In genomic region chr2:20423847-20424246, GRCh38 we compare ENCODE assay signal across 11 cellular contexts. TPM values are rescaled to one million over a fixed set of nuclear protein-coding genes. Genes with fewer than 3 reads are reported as not detected.
DNase-seq lines count a peak whose midpoint lies in the region; ATAC-seq and TF ChIP-seq lines count a peak whose summit lies in the region.
"Had no signal": no experiment of that assay in that cellular context is flagged by ENCODE, and none has a peak within 500 bp of the region (broad histone marks: within the 10 kb centered on the region; RNA-seq: fewer than 3 reads in every experiment).

No MANE protein-coding gene starts in this region.

- H4K20me1 ChIP-seq in BLaER1 = no peaks in the 10 kb centered on the region
- H4K20me1 ChIP-seq in MM.1S (ENCODE audit: insufficient read depth, low read length) = no peaks in the 10 kb centered on the region

- H3K36me3 Mint-ChIP-seq in dendritic cell treated with granulocyte-macrophage colony-stimulating factor and Interleukin-4, amounts not matched to agents 40 ng/mL and 50 ng/mL, for 4 days (ENCODE audit: low read depth) = no peaks in the 10 kb centered on the region

- no peak overlapping the region for H3K4me3 ChIP-seq in BLaER1
- peak overlapping the region; percentile 60 for H3K4me3 ChIP-seq in MM.1S (ENCODE audit: low read length)
- H3K4me3 ChIP-seq in prostate gland = no peak overlapping the region

- DNase-seq in MM.1S = peak; percentile 24
- DNase-seq in prostate gland (ENCODE audit: low spot score) = no peak
- DNase-seq in A172 (ENCODE audit: low spot score) = no peak
- DNase-seq in dermis blood vessel endothelial cell = no peak
- DNase-seq: HCEC 1CT, left colon, NCI-H1048 had no signal

- H3K9me3 ChIP-seq in BLaER1 (no peaks in the 10 kb centered on the region), MM.1S (replicated peaks; ENCODE audit: insufficient read depth, low read length) (no peaks in the 10 kb centered on the region), prostate gland (no peaks in the 10 kb centered on the region)

- peaks cover 90% of the 10 kb centered on the region for H3K4me1 Mint-ChIP-seq in dendritic cell treated with granulocyte-macrophage colony-stimulating factor and Interleukin-4, amounts not matched to agents 40 ng/mL and 50 ng/mL, for 4 days (ENCODE audit: low read depth)

- H3K4me1 ChIP-seq in BLaER1 (peaks cover 29% of the 10 kb centered on the region), MM.1S (ENCODE audit: low read length) (peaks cover 64% of the 10 kb centered on the region), prostate gland (replicated peaks) (no peaks in the 10 kb centered on the region)

- H3K27ac ChIP-seq in BLaER1 (peak overlapping the region; percentile 83), MM.1S (ENCODE audit: low read length) (peak overlapping the region; percentile 98), prostate gland (peak overlapping the region; percentile 13 to 27)

- H3K27me3 Mint-ChIP-seq in dendritic cell treated with granulocyte-macrophage colony-stimulating factor and Interleukin-4, amounts not matched to agents 40 ng/mL and 50 ng/mL, for 4 days = no peaks in the 10 kb centered on the region

- ATAC-seq in GM21447 (IDR thresholded peaks at IDR 0.05; ENCODE audit: unreplicated experiment) (no peak), GM18520 (IDR thresholded peaks at IDR 0.05; ENCODE audit: unreplicated experiment) (no peak)
- ATAC-seq: left colon had no signal

- H3K36me3 ChIP-seq in BLaER1 = no peaks in the 10 kb centered on the region
- H3K36me3 ChIP-seq in MM.1S (replicated peaks; ENCODE audit: insufficient read depth, low read length) = no peaks in the 10 kb centered on the region
- H3K36me3 ChIP-seq in prostate gland = no peaks in the 10 kb centered on the region

- peak overlapping the region; percentile 68; the same call in 1 of the 2 replicates for H3K9ac ChIP-seq in BLaER1
- peak overlapping the region; percentile 87 for H3K9ac ChIP-seq in MM.1S (ENCODE audit: low read length)

- no peak overlapping the region for H2AFZ ChIP-seq in MM.1S (ENCODE audit: low read length)

- no peak for TF ChIP-seq POLR2A in prostate gland (IDR thresholded peaks at IDR 0.05)

- 98% methylated on average over 2 of the region's 2 CpGs for WGBS in prostate gland

- no peak for TF ChIP-seq CTCF in MM.1S (IDR thresholded peaks at IDR 0.05; ENCODE audit: low read length)
- no peak for TF ChIP-seq CTCF in prostate gland (IDR thresholded peaks at IDR 0.05)

- no peaks in the 10 kb centered on the region for H3K9me3 Mint-ChIP-seq in dendritic cell treated with granulocyte-macrophage colony-stimulating factor and Interleukin-4, amounts not matched to agents 40 ng/mL and 50 ng/mL, for 4 days

- H3K27ac Mint-ChIP-seq in dendritic cell treated with granulocyte-macrophage colony-stimulating factor and Interleukin-4, amounts not matched to agents 40 ng/mL and 50 ng/mL, for 4 days = peak overlapping the region; percentile 99

- peak overlapping the region; percentile 77 for H3K4me3 Mint-ChIP-seq in dendritic cell treated with granulocyte-macrophage colony-stimulating factor and Interleukin-4, amounts not matched to agents 40 ng/mL and 50 ng/mL, for 4 days

- H3K9me2 ChIP-seq in MM.1S (replicated peaks; ENCODE audit: insufficient read depth, low read length) = no peaks in the 10 kb centered on the region

- H3K4me2 ChIP-seq in BLaER1 (peak overlapping the region; percentile 80), MM.1S (ENCODE audit: low read depth, low read length) (peak overlapping the region; percentile 96)

- intact Hi-C loops in dendritic cell treated with granulocyte-macrophage colony-stimulating factor and Interleukin-4, amounts not matched to agents 40 ng/mL and 50 ng/mL, for 4 days (cut with micrococcal nuclease) = loop anchor here (2.0 kb wide), 2 partner anchors 15 to 23 kb away; partner anchors contain the start of gene RHOB
- intact Hi-C loops in prostate gland (cut with DNase I) = no loop called here

- peaks cover 26% of the 10 kb centered on the region for H3F3A ChIP-seq in MM.1S (ENCODE audit: insufficient read depth, low read length)

- H3K27me3 ChIP-seq in BLaER1 (no peaks in the 10 kb centered on the region), MM.1S (replicated peaks; ENCODE audit: insufficient read depth, low read length) (no peaks in the 10 kb centered on the region), prostate gland (replicated peaks; ENCODE audit: insufficient read depth) (no peaks in the 10 kb centered on the region)

- H3K79me2 ChIP-seq in MM.1S (ENCODE audit: low read length) = peaks cover 17% of the 10 kb centered on the region

RNA-seq across cellular contexts. Expression of gene RHOB, which starts 23.0 kb away (rescaled TPM):
- total RNA-seq in prostate gland (100 to 1,000 TPM; 391 to 554 TPM), dermis blood vessel endothelial cell (991 and 2,158 TPM in 2 replicates)
- total RNA-seq in A172 (2014; rRNA removed; shearing (Covaris generic)) = 105 and 175 TPM in 2 replicates

Comparison
In these comparisons a context has a peak if more than half of its experiments do, and no peak if none do; other contexts are left out.
1. H3K27ac ChIP-seq: peak in every context shown above with its lines; median percentile 98 in MM.1S; 83 in BLaER1; 20 in prostate gland.